In genomic region chr10:51001587-51001986, GRCh38 we compare ENCODE assay signal across 8 cellular contexts.
DNase-seq lines count a peak whose midpoint lies in the region; ATAC-seq, FAIRE-seq and TF ChIP-seq lines count a peak whose summit lies in the region.

No MANE protein-coding gene starts in this region.

- no peaks in the 10 kb centered on the region for H3K27me3 ChIP-seq in vagina

- peak in 2 of 3 experiments; percentile 52 to 57 for TF ChIP-seq CTCF in vagina (IDR thresholded peaks at IDR 0.05)

- H3K4me1 ChIP-seq in vagina: no peaks in the 10 kb centered on the region

- DNase-seq in EL: peak; percentile 29
- DNase-seq in inferior parietal cortex (ENCODE audit: extremely low spot score): peak; percentile 65
- DNase-seq in vagina (ENCODE audit: extremely low spot score in 2 of 2): no peak
- no peak for DNase-seq in activated CD8-positive, alpha-beta memory T cell treated with anti-CD3 and anti-CD28 coated beads for 24 hours
- no peak for DNase-seq in T-helper 2 cell

- peak; percentile 71 for FAIRE-seq in TTC549 (lab: Jason Lieb, UNC)

- intact Hi-C loops in vagina (cut with DNase I): loop anchor here (5.0 kb wide), 1 partner anchor 1001 kb away; no protein-coding TSS in a partner anchor

- no peaks in the 10 kb centered on the region for H3K9me3 ChIP-seq in vagina

- TF ChIP-seq POLR2A in vagina (IDR thresholded peaks at IDR 0.05): no peak

- H3K36me3 ChIP-seq in vagina: no peaks in the 10 kb centered on the region

- no peak overlapping the region for H3K4me3 ChIP-seq in vagina

- peak; percentile 56 for ATAC-seq in HG02678 (IDR thresholded peaks at IDR 0.05; ENCODE audit: unreplicated experiment)
- no peak for ATAC-seq in GM21447 (IDR thresholded peaks at IDR 0.05; ENCODE audit: unreplicated experiment)

- H3K27ac ChIP-seq in vagina: no peak overlapping the region

Comparison
In these comparisons a context has a peak if more than half of its experiments do, and no peak if none do; other contexts are left out.
1. DNase-seq: peak in EL (single experiment) and inferior parietal cortex (single experiment); none in vagina (0 of 2), activated CD8-positive, alpha-beta memory T cell treated with anti-CD3 and anti-CD28 coated beads for 24 hours (single experiment) and T-helper 2 cell (0 of 5).